Comparison of ENCODE assay signal across 9 cellular contexts in the genomic region with DNA sequence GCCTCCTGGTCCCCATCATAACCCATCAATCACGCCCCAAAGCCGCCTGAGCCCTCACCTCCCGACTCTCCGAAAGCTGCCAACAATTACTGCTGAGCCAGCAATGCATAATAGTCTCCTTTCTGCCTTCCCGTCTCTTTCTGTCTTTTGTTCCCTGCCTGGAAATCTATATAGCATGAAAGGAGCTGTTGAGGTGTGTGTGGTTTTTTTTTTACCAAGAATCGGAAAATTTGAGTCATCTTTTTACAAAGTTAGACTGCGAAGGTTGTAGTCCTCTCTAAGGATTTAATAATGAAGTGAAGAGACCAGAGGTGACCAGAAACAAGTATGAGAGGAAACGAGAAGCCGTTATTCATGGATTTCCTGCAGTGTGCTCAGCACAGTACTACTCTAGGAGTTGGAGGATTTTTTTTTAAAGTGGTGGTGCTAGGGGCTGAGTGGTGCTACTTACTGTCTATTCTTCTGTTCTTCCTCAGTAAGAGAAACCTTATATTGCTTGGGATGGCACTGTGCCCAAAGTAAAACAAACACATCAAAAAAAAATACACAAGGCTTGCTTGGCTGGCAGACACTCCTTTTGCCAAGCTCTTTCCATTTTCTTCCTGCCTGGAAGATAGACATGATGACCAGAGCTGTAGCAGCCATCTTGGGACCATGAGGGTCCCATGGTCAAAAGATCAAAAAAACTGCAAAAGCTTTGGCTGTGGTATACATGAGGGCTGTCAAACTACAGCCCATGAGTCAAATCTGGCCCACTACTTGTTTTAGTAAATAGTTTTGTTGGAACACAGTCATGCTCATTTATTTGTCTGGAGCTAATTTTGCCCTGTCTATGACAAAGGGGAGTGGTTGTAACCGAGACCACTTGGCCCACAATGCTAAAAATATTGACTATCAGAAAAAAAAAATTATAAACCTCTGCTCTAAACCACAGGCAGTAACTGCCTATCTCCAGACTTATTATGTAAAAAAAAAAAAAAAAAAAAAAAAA.
A peak's percentile ranks its signal among the peaks of the same experiment; 100 is the strongest.
DNase-seq lines count a peak whose midpoint lies in the region; ATAC-seq and TF ChIP-seq lines count a peak whose summit lies in the region.
"Had no signal": no experiment of that assay in that cellular context is flagged by ENCODE, and none has a peak within 500 bp of the region (broad histone marks: within the 10 kb centered on the region; RNA-seq: fewer than 3 reads in every experiment).

No MANE protein-coding gene starts in this region.

- peak overlapping the region; percentile 51 for H3K4me3 ChIP-seq in AG09309 (ENCODE audit: control insufficient read depth, low read depth, low read length)
- H3K4me3 ChIP-seq in astrocyte of the cerebellum (ENCODE audit: low read depth, low read length) = no peak overlapping the region
- peak overlapping the region; percentile 38 to 56 for H3K4me3 ChIP-seq in mucosa of rectum (ENCODE audit: low read length in 2 of 2)
- H3K4me3 ChIP-seq: lung had no signal

- no peak for TF ChIP-seq CTCF in AG09309 (IDR thresholded peaks at IDR 0.05; ENCODE audit: control insufficient read depth, insufficient read depth, low read depth, low read length, missing control alignments)
- no peak for TF ChIP-seq CTCF in astrocyte of the cerebellum (IDR thresholded peaks at IDR 0.05; ENCODE audit: low read depth, low read length, missing control alignments)

- in situ Hi-C loops in astrocyte of the cerebellum (cut with HindIII; ENCODE audit: low sequenced_read_pairs) = no loop called here

- H3K9ac ChIP-seq in mucosa of rectum (ENCODE audit: low read depth in 1 of 2, low read length in 2 of 2) = peak overlapping the region; percentile 17 to 62

- H3K27me3 ChIP-seq in mucosa of rectum (ENCODE audit: control insufficient read depth in 2 of 2, insufficient read depth in 2 of 2, low read length in 2 of 2) = no peaks in the 10 kb centered on the region

- peaks cover 22 to 37% of the 10 kb centered on the region in 2 donors for H3K4me1 ChIP-seq in mucosa of rectum (ENCODE audit: control insufficient read depth in 2 of 2, insufficient read depth in 2 of 2, low read length in 2 of 2)

- no peaks in the 10 kb centered on the region for H3K36me3 ChIP-seq in mucosa of rectum (ENCODE audit: control insufficient read depth in 2 of 2, insufficient read depth in 2 of 2, low read length in 2 of 2)

- peak overlapping the region; percentile 5 to 57 for H3K27ac ChIP-seq in mucosa of rectum (ENCODE audit: low read depth in 2 of 2, low read length in 2 of 2)

- DNase-seq in AG09309 (ENCODE audit: low read depth) (no peak), astrocyte of the cerebellum (ENCODE audit: low read depth) (peak; percentile 63), NCI-H146 treated with DMSO at 0.1 percent for 48 hours (lab: John Stamatoyannopoulos, UW; ENCODE audit: unreplicated experiment) (no peak), epidermal melanocyte (ENCODE audit: insufficient read length, low spot score) (no peak), anterior cingulate cortex (lab: John Stamatoyannopoulos, UW) (no peak)

- ATAC-seq in HG02852 (IDR thresholded peaks at IDR 0.05; ENCODE audit: unreplicated experiment) (peak; percentile 53), HG03457 (IDR thresholded peaks at IDR 0.05; ENCODE audit: unreplicated experiment) (no peak)

- no peaks in the 10 kb centered on the region for H3K9me3 ChIP-seq in mucosa of rectum (ENCODE audit: control insufficient read depth in 2 of 2, low read length in 2 of 2)
